ENCODE assay signal across 9 cellular contexts in genomic region chr19:42198676-42199439, GRCh38. TPM values are rescaled to one million over a fixed set of nuclear protein-coding genes. Genes with fewer than 3 reads are reported as not detected.
A peak's percentile ranks its signal among the peaks of the same experiment; 100 is the strongest.
DNase-seq lines count a peak whose midpoint lies in the region; ATAC-seq and TF ChIP-seq lines count a peak whose summit lies in the region.
"Had no signal": no experiment of that assay in that cellular context is flagged by ENCODE, and none has a peak within 500 bp of the region (broad histone marks: within the 10 kb centered on the region; RNA-seq: fewer than 3 reads in every experiment).

No MANE protein-coding gene starts in this region.

- no peak for TF ChIP-seq CTCF in Calu3 (IDR thresholded peaks at IDR 0.05; ENCODE audit: unreplicated experiment)

- CTCF ChIA-PET in Calu3 (lab: Charles Lee), result no interaction called here

- DNase-seq in Calu3 (no peak), NOMO-1 treated with DMSO at 0.1 percent for 48 hours (lab: John Stamatoyannopoulos, UW; ENCODE audit: unreplicated experiment) (peak; percentile 64), pons (ENCODE audit: low spot score) (no peak), NCI-H146 treated with DMSO at 0.1 percent for 48 hours (lab: John Stamatoyannopoulos, UW; ENCODE audit: unreplicated experiment) (no peak)
- DNase-seq in activated effector memory CD4-positive, alpha-beta T cell treated with anti-CD3 and anti-CD28 coated beads, Interleukin-2, amount 50 U/mL, for 16 hours, result peak; percentile 90

- H3K9ac ChIP-seq in mucosa of rectum (ENCODE audit: low read depth in 1 of 2, low read length in 2 of 2), result peak overlapping the region in 1 of 2 donors; percentile 54

- H3K27ac Mint-ChIP-seq in Calu3 (ENCODE audit: unreplicated experiment), result peak overlapping the region; percentile 2

- H3K36me3 Mint-ChIP-seq in Calu3 (ENCODE audit: insufficient read depth, unreplicated experiment), result peaks cover 67% of the 10 kb centered on the region

- H3K4me1 ChIP-seq in mucosa of rectum (ENCODE audit: control insufficient read depth in 2 of 2, insufficient read depth in 2 of 2, low read length in 2 of 2), result peaks cover 26 to 44% of the 10 kb centered on the region in 2 donors

- H3K4me1 Mint-ChIP-seq in Calu3 (ENCODE audit: low read depth, unreplicated experiment), result peaks cover 62% of the 10 kb centered on the region

- H3K4me3 Mint-ChIP-seq in Calu3 (ENCODE audit: low read depth, unreplicated experiment), result no peak overlapping the region

- no peak overlapping the region for H3K4me3 ChIP-seq in mucosa of rectum (ENCODE audit: low read length in 2 of 2)
- H3K4me3 ChIP-seq: cardiac muscle cell had no signal

- BruUV-seq in Calu3 (replicated peaks; lab: Mats Ljungman, UMichigan), result TSS peak; percentile 31

- H3K36me3 ChIP-seq in mucosa of rectum (ENCODE audit: control insufficient read depth in 2 of 2, insufficient read depth in 2 of 2, low read length in 2 of 2), result peaks cover 43 to 67% of the 10 kb centered on the region in 2 donors

- no peaks in the 10 kb centered on the region for H3K27me3 Mint-ChIP-seq in Calu3 (ENCODE audit: unreplicated experiment)

- peak; percentile 51 for ATAC-seq in GM21447 (IDR thresholded peaks at IDR 0.05; ENCODE audit: unreplicated experiment)
- no peak for ATAC-seq in HG02571 (IDR thresholded peaks at IDR 0.05; ENCODE audit: unreplicated experiment)

- no peaks in the 10 kb centered on the region for H3K27me3 ChIP-seq in mucosa of rectum (ENCODE audit: control insufficient read depth in 2 of 2, insufficient read depth in 2 of 2, low read length in 2 of 2)
- H3K27me3 ChIP-seq: cardiac muscle cell had no signal

- H3K9me3 ChIP-seq in mucosa of rectum (ENCODE audit: control insufficient read depth in 2 of 2, low read length in 2 of 2), result no peaks in the 10 kb centered on the region

- peak overlapping the region; percentile 29 to 85 for H3K27ac ChIP-seq in mucosa of rectum (ENCODE audit: low read depth in 2 of 2, low read length in 2 of 2)
- H3K27ac ChIP-seq: cardiac muscle cell had no signal

- H3K9me3 Mint-ChIP-seq in Calu3 (ENCODE audit: low read depth, unreplicated experiment), result peaks cover 3% of the 10 kb centered on the region

- intact Hi-C loops in Calu3 (cut with micrococcal nuclease; ENCODE audit: unreplicated experiment), result no loop called here

RNA-seq across cellular contexts. Expression of gene DEDD2, which starts 18.6 kb away (rescaled TPM):
- total RNA-seq in Calu3 (2022), result 67.5 and 78.3 TPM in 2 replicates

RNA-seq across cellular contexts. Expression of gene ZNF526, which starts 21.3 kb away (rescaled TPM):
- 25.4 and 32.3 TPM in 2 replicates for total RNA-seq in Calu3 (2022)

RNA-seq across cellular contexts. Expression of gene GSK3A, which starts 43.5 kb away (rescaled TPM):
- 58.8 and 60.6 TPM in 2 replicates for total RNA-seq in Calu3 (2022)

RNA-seq across cellular contexts. Expression of gene ERF, which starts 56.1 kb away (rescaled TPM):
- total RNA-seq in Calu3 (2022), result 100 and 124 TPM in 2 replicates

Comparison
In these comparisons a context has a peak if more than half of its experiments do, and no peak if none do; other contexts are left out.
1. DNase-seq: peak in NOMO-1 treated with DMSO at 0.1 percent for 48 hours (single experiment) and activated effector memory CD4-positive, alpha-beta T cell treated with anti-CD3 and anti-CD28 coated beads, Interleukin-2, amount 50 U/mL, for 16 hours (single experiment); none in Calu3 (single experiment), pons (single experiment) and NCI-H146 treated with DMSO at 0.1 percent for 48 hours (single experiment).